Comparison of ENCODE assay signal across 9 cellular contexts in genomic region chr2:214410918-214411554, GRCh38. TPM values are rescaled to one million over a fixed set of nuclear protein-coding genes. Genes with fewer than 3 reads are reported as not detected.
DNase-seq lines count a peak whose midpoint lies in the region; ATAC-seq and TF ChIP-seq lines count a peak whose summit lies in the region.
"Had no signal": no experiment of that assay in that cellular context is flagged by ENCODE, and none has a peak within 500 bp of the region (broad histone marks: within the 10 kb centered on the region; RNA-seq: fewer than 3 reads in every experiment).

VWC2L (plus strand) TSS chr2:214411054; CDS start chr2:214414194, 3,140 bp downstream.

- peak; percentile 79 for DNase-seq in DMS53 (lab: John Stamatoyannopoulos, UW)
- DNase-seq in HAP-1 (ENCODE audit: low spot score in 2 of 2) = peak; percentile 42 to 82
- DNase-seq in NCI-H2196 treated with DMSO at 0.1 percent for 48 hours (lab: John Stamatoyannopoulos, UW; ENCODE audit: unreplicated experiment) = peak; percentile 43
- peak; percentile 55 for DNase-seq in activated CD8-positive, alpha-beta T cell treated with anti-CD3 and anti-CD28 coated beads for 36 hours
- DNase-seq in foreskin melanocyte = peak; percentile 73
- peak in 4 of 5 donors; percentile 12 to 65 (median 47) for DNase-seq in ovary
- no peak for DNase-seq in SKM-1 (lab: John Stamatoyannopoulos, UW; ENCODE audit: unreplicated experiment)
- DNase-seq in NCI-H187 (lab: John Stamatoyannopoulos, UW) = no peak

- no peak for TF ChIP-seq EP300 in ovary (IDR thresholded peaks at IDR 0.05)

- H3K36me3 ChIP-seq in HAP-1 (replicated peaks) = no peaks in the 10 kb centered on the region
- H3K36me3 ChIP-seq in ovary = no peaks in the 10 kb centered on the region

- no peak for ATAC-seq in activated CD8-positive, alpha-beta T cell treated with anti-CD3 and anti-CD28 coated beads for 36 hours
- ATAC-seq: naive thymus-derived CD4-positive, alpha-beta T cell had no signal

- no peak within 1 kb of the TSS for H3K27ac Mint-ChIP-seq in activated CD8-positive, alpha-beta T cell treated with anti-CD3 and anti-CD28 coated beads for 36 hours
- H3K27ac Mint-ChIP-seq: naive thymus-derived CD4-positive, alpha-beta T cell had no signal

- H3K27ac ChIP-seq in ovary = no peak within 1 kb of the TSS

- in situ Hi-C loops in HAP-1 (cut with MboI; ENCODE audit: low sequenced_read_pairs) = no loop called here

- WGBS in ovary, 3 donors = 3 to 6% (median 3%) methylated on average over 19 of the region's 19 CpGs

- CTCF ChIA-PET in activated CD8-positive, alpha-beta T cell treated with anti-CD3 and anti-CD28 coated beads for 36 hours (lab: Charles Lee) = no interaction called here

- H3K27me3 ChIP-seq in HAP-1 (ENCODE audit: low read depth) (no peaks in the 10 kb centered on the region), ovary (peaks cover 3% of the 10 kb centered on the region)

- no peak within 1 kb of the TSS for H3K4me3 Mint-ChIP-seq in activated CD8-positive, alpha-beta T cell treated with anti-CD3 and anti-CD28 coated beads for 36 hours
- H3K4me3 Mint-ChIP-seq: naive thymus-derived CD4-positive, alpha-beta T cell had no signal

- intact Hi-C loops in activated CD8-positive, alpha-beta T cell treated with anti-CD3 and anti-CD28 coated beads for 36 hours (cut with micrococcal nuclease) = no loop called here
- intact Hi-C loops in ovary (cut with DNase I) = no loop called here

- no peak for TF ChIP-seq POLR2A in ovary (IDR thresholded peaks at IDR 0.05)

- H3K4me3 ChIP-seq in HAP-1 = no peak within 1 kb of the TSS
- no peak within 1 kb of the TSS for H3K4me3 ChIP-seq in ovary

- TF ChIP-seq CTCF in activated CD8-positive, alpha-beta T cell treated with anti-CD3 and anti-CD28 coated beads for 36 hours (IDR thresholded peaks at IDR 0.05) = no peak
- no peak for TF ChIP-seq CTCF in ovary (IDR thresholded peaks at IDR 0.05)

- H3K36me3 Mint-ChIP-seq in activated CD8-positive, alpha-beta T cell treated with anti-CD3 and anti-CD28 coated beads for 36 hours (ENCODE audit: low read depth) = no peaks in the 10 kb centered on the region
- H3K36me3 Mint-ChIP-seq: naive thymus-derived CD4-positive, alpha-beta T cell had no signal

- H3K4me1 ChIP-seq in HAP-1 = no peaks in the 10 kb centered on the region
- no peaks in the 10 kb centered on the region for H3K4me1 ChIP-seq in ovary (ENCODE audit: insufficient read depth)

- H3K9me3 ChIP-seq in HAP-1 (no peaks in the 10 kb centered on the region), ovary (no peaks in the 10 kb centered on the region)

- no peaks in the 10 kb centered on the region for H3K9me3 Mint-ChIP-seq in activated CD8-positive, alpha-beta T cell treated with anti-CD3 and anti-CD28 coated beads for 36 hours

- H3K27me3 Mint-ChIP-seq in activated CD8-positive, alpha-beta T cell treated with anti-CD3 and anti-CD28 coated beads for 36 hours = no peaks in the 10 kb centered on the region
- H3K27me3 Mint-ChIP-seq: naive thymus-derived CD4-positive, alpha-beta T cell had no signal

- POLR2A ChIA-PET in activated CD8-positive, alpha-beta T cell treated with anti-CD3 and anti-CD28 coated beads for 36 hours (lab: Charles Lee) = no interaction called here

- no peaks in the 10 kb centered on the region for H3K4me1 Mint-ChIP-seq in activated CD8-positive, alpha-beta T cell treated with anti-CD3 and anti-CD28 coated beads for 36 hours (ENCODE audit: low read depth)
- H3K4me1 Mint-ChIP-seq: naive thymus-derived CD4-positive, alpha-beta T cell had no signal

RNA-seq across cellular contexts. Expression of gene VWC2L, which starts in this region (rescaled TPM):
- not detected for total RNA-seq in activated CD8-positive, alpha-beta T cell treated with anti-CD3 and anti-CD28 coated beads for 36 hours
- under 1 TPM in 1 of 7 donors, not detected in 6; 0.11 TPM for total RNA-seq in ovary
- not detected for polyA plus RNA-seq in ovary
- total RNA-seq: naive thymus-derived CD4-positive, alpha-beta T cell had no signal
- polyA plus RNA-seq: naive thymus-derived CD4-positive, alpha-beta T cell had no signal

Comparison
In these comparisons a context has a peak if more than half of its experiments do, and no peak if none do; other contexts are left out.
1. Peak in DNase-seq in activated CD8-positive, alpha-beta T cell treated with anti-CD3 and anti-CD28 coated beads for 36 hours; RNA of the gene not detected or under 1 TPM.
2. Peak in DNase-seq in ovary; RNA of the gene not detected or under 1 TPM.
3. DNase-seq: peak in DMS53 (single experiment), HAP-1 (2 of 2), NCI-H2196 treated with DMSO at 0.1 percent for 48 hours (single experiment) and foreskin melanocyte (single experiment); none in SKM-1 (single experiment) and NCI-H187 (0 of 2).